Comparison of ENCODE assay signal across 22 cellular contexts in the genomic region with DNA sequence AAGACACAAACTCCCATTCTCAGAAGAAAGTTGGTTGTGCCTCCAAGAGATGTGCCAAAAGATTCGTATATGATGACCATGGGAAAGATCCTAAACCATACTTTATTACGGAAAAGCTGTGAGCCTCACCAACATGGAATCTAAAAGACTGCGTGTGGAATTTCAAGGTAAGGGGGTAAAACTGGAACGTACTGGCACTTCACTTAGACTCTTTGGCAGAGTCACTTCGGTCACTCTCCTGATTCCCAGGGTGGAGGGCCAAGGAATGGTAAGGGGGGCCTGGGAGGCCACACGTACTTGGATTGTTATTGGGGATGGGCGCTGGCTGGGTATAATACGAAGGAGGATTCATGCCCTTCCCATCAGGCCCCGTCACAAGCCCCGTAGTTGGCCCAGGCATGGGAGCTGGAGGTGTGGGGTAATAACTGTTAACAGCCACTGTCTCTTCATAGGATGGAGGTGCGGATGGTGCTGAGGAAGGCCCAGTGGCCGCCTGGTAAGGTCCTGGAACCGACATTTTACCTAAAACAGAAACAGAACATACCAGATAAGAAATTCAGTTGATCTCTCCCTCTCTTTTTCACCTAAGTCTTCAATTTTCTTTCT. TPM values are rescaled to one million over a fixed set of nuclear protein-coding genes. Genes with fewer than 3 reads are reported as not detected.
DNase-seq lines count a peak whose midpoint lies in the region; ATAC-seq and TF ChIP-seq lines count a peak whose summit lies in the region.
"Had no signal": no experiment of that assay in that cellular context is flagged by ENCODE, and none has a peak within 500 bp of the region (broad histone marks: within the 10 kb centered on the region; RNA-seq: fewer than 3 reads in every experiment).

No MANE protein-coding gene starts in this region.

- H3K27me3 ChIP-seq in KMS-11 (ENCODE audit: insufficient read depth, low read depth) = no peaks in the 10 kb centered on the region; the same call in 1 of the 2 replicates
- H3K27me3 ChIP-seq in effector memory CD4-positive, alpha-beta T cell (replicated peaks; ENCODE audit: control insufficient read depth, insufficient read depth, low read length, poor library complexity, severe bottlenecking) = no peaks in the 10 kb centered on the region
- H3K27me3 ChIP-seq: cardiac muscle cell, thyroid gland had no signal

- no peak for DNase-seq in activated CD8-positive, alpha-beta memory T cell treated with anti-CD3 and anti-CD28 coated beads, Interleukin-2, amount 10 ng/mL, durations not matched to agents 7 days and 5 days
- no peak for DNase-seq in activated CD8-positive, alpha-beta memory T cell treated with anti-CD3 and anti-CD28 coated beads, Interleukin-2, amount 50 U/mL, for 48 hours
- DNase-seq in effector memory CD4-positive, alpha-beta T cell = no peak
- DNase-seq in stimulated activated CD4-positive, alpha-beta T cell treated with anti-CD3 and anti-CD28 coated beads, Interleukin-1b, Interleukin-23, amount 100 ng/mL, for 48 hours = no peak
- DNase-seq in HT-29 (ENCODE audit: low spot score) = no peak
- DNase-seq: activated B cell treated with CpG ODN at 0.5 μM for 24 hours; DND-41; effector CD8-positive, alpha-beta T cell; islet precursor cell; NCI-H1436; NCI-H2171 treated with DMSO at 0.1 percent for 48 hours; NCI-H748 treated with DMSO at 0.1 percent for 48 hours; PC-3; SIG-M5; stimulated activated CD4-positive, alpha-beta T cell treated with anti-CD3 and anti-CD28 coated beads, Interleukin-4, amount 100 ng/mL, for 4 hours; thyroid gland had no signal

- no peaks in the 10 kb centered on the region for H3K27me3 Mint-ChIP-seq in activated CD8-positive, alpha-beta memory T cell treated with anti-CD3 and anti-CD28 coated beads, Interleukin-2, amount 10 ng/mL, durations not matched to agents 7 days and 5 days
- H3K27me3 Mint-ChIP-seq in stimulated activated memory B cell treated with anti-CD40 and anti-IgM and Interleukin-4, amounts not matched to agents 10 μg/mL and 1 μg/mL and 100 μg/mL, for 72 hours = no peaks in the 10 kb centered on the region
- H3K27me3 Mint-ChIP-seq: activated B cell treated with CpG ODN at 0.5 μM for 24 hours, progenitor cell of endocrine pancreas had no signal

- CTCF ChIA-PET in activated CD8-positive, alpha-beta memory T cell treated with anti-CD3 and anti-CD28 coated beads, Interleukin-2, amount 10 ng/mL, durations not matched to agents 7 days and 5 days (lab: Charles Lee) = interaction anchor here (2.1 to 2.4 kb wide), 2 partner anchors 24 to 74 kb away, joined by 6 to 11 read pairs; no protein-coding TSS in a partner anchor

- no peak overlapping the region for H3K4me3 ChIP-seq in KMS-11 (IDR thresholded peaks at IDR 0.05; ENCODE audit: insufficient read depth, low read depth, low read length)
- H3K4me3 ChIP-seq in effector memory CD4-positive, alpha-beta T cell (ENCODE audit: insufficient read depth, low read depth, low read length, poor library complexity, severe bottlenecking) = no peak overlapping the region
- H3K4me3 ChIP-seq: cardiac muscle cell, thyroid gland had no signal

- peak overlapping the region; percentile 66 for H3K4me2 ChIP-seq in KMS-11

- H4K20me1 ChIP-seq in KMS-11 (ENCODE audit: insufficient read depth) = no peaks in the 10 kb centered on the region

- H3K79me2 ChIP-seq in KMS-11 (ENCODE audit: insufficient read depth, low read depth) = no peaks in the 10 kb centered on the region

- peaks cover 51% of the 10 kb centered on the region for H3K4me1 Mint-ChIP-seq in activated CD8-positive, alpha-beta memory T cell treated with anti-CD3 and anti-CD28 coated beads, Interleukin-2, amount 10 ng/mL, durations not matched to agents 7 days and 5 days
- peaks cover 25% of the 10 kb centered on the region for H3K4me1 Mint-ChIP-seq in stimulated activated memory B cell treated with anti-CD40 and anti-IgM and Interleukin-4, amounts not matched to agents 10 μg/mL and 1 μg/mL and 100 μg/mL, for 72 hours

- peaks cover 4% of the 10 kb centered on the region for H3K9me3 Mint-ChIP-seq in activated CD8-positive, alpha-beta memory T cell treated with anti-CD3 and anti-CD28 coated beads, Interleukin-2, amount 10 ng/mL, durations not matched to agents 7 days and 5 days (ENCODE audit: low read depth)
- H3K9me3 Mint-ChIP-seq in stimulated activated memory B cell treated with anti-CD40 and anti-IgM and Interleukin-4, amounts not matched to agents 10 μg/mL and 1 μg/mL and 100 μg/mL, for 72 hours = peaks cover 4% of the 10 kb centered on the region

- no peak overlapping the region for H2AFZ ChIP-seq in KMS-11 (ENCODE audit: low read depth)

- H3K4me3 Mint-ChIP-seq in activated CD8-positive, alpha-beta memory T cell treated with anti-CD3 and anti-CD28 coated beads, Interleukin-2, amount 10 ng/mL, durations not matched to agents 7 days and 5 days = no peak overlapping the region
- H3K4me3 Mint-ChIP-seq in stimulated activated memory B cell treated with anti-CD40 and anti-IgM and Interleukin-4, amounts not matched to agents 10 μg/mL and 1 μg/mL and 100 μg/mL, for 72 hours = no peak overlapping the region
- H3K4me3 Mint-ChIP-seq: activated B cell treated with CpG ODN at 0.5 μM for 24 hours, nephron had no signal

- H3K36me3 ChIP-seq in KMS-11 (ENCODE audit: insufficient read depth) = peaks cover 3% of the 10 kb centered on the region; the same call in 1 of the 2 replicates
- peaks cover 50% of the 10 kb centered on the region for H3K36me3 ChIP-seq in effector memory CD4-positive, alpha-beta T cell (ENCODE audit: control insufficient read depth, insufficient read depth, low read length)
- H3K36me3 ChIP-seq: cardiac muscle cell had no signal

- no peaks in the 10 kb centered on the region for H3K9me3 ChIP-seq in effector memory CD4-positive, alpha-beta T cell (ENCODE audit: control insufficient read depth, low read length)
- H3K9me3 ChIP-seq: thyroid gland had no signal

- no peak overlapping the region for H3K9ac ChIP-seq in KMS-11

- peaks cover 27% of the 10 kb centered on the region for H3K4me1 ChIP-seq in KMS-11 (ENCODE audit: low read depth, poor library complexity, severe bottlenecking)
- peaks cover 47% of the 10 kb centered on the region for H3K4me1 ChIP-seq in effector memory CD4-positive, alpha-beta T cell (ENCODE audit: control insufficient read depth, insufficient read depth, low read length, poor library complexity, severe bottlenecking)

- peak overlapping the region; percentile 71 for H3K27ac Mint-ChIP-seq in activated CD8-positive, alpha-beta memory T cell treated with anti-CD3 and anti-CD28 coated beads, Interleukin-2, amount 10 ng/mL, durations not matched to agents 7 days and 5 days
- H3K27ac Mint-ChIP-seq in stimulated activated memory B cell treated with anti-CD40 and anti-IgM and Interleukin-4, amounts not matched to agents 10 μg/mL and 1 μg/mL and 100 μg/mL, for 72 hours = peak overlapping the region; percentile 31
- H3K27ac Mint-ChIP-seq: progenitor cell of endocrine pancreas had no signal

- no peak for TF ChIP-seq CTCF in KMS-11 (conservative IDR thresholded peaks at IDR 0.05; ENCODE audit: low read depth, low read length)

- H3K36me3 Mint-ChIP-seq in activated CD8-positive, alpha-beta memory T cell treated with anti-CD3 and anti-CD28 coated beads, Interleukin-2, amount 10 ng/mL, durations not matched to agents 7 days and 5 days = peaks cover 49% of the 10 kb centered on the region
- peaks cover 67% of the 10 kb centered on the region for H3K36me3 Mint-ChIP-seq in stimulated activated memory B cell treated with anti-CD40 and anti-IgM and Interleukin-4, amounts not matched to agents 10 μg/mL and 1 μg/mL and 100 μg/mL, for 72 hours

- no peak overlapping the region for H3K27ac ChIP-seq in KMS-11
- H3K27ac ChIP-seq in effector memory CD4-positive, alpha-beta T cell (ENCODE audit: insufficient read depth, low read length, poor library complexity, severe bottlenecking) = peak overlapping the region; percentile 21
- H3K27ac ChIP-seq: cardiac muscle cell, thyroid gland had no signal

- ATAC-seq in activated CD8-positive, alpha-beta memory T cell treated with anti-CD3 and anti-CD28 coated beads, Interleukin-2, amount 10 ng/mL, durations not matched to agents 7 days and 5 days = no peak
- ATAC-seq in stimulated activated memory B cell treated with anti-CD40 and anti-IgM and Interleukin-4, amounts not matched to agents 10 μg/mL and 1 μg/mL and 100 μg/mL, for 72 hours = no peak
- no peak for ATAC-seq in GM18505 (IDR thresholded peaks at IDR 0.05; ENCODE audit: unreplicated experiment)
- ATAC-seq: PC-3 had no signal

- no peak for TF ChIP-seq POLR2A in GM18505 (IDR thresholded peaks at IDR 0.05; ENCODE audit: borderline replicate concordance, extremely low read depth, insufficient read depth, insufficient read length)

RNA-seq across cellular contexts. Expression of gene LITAF, which starts 30.4 kb away (rescaled TPM):
- total RNA-seq in activated CD8-positive, alpha-beta memory T cell treated with anti-CD3 and anti-CD28 coated beads, Interleukin-2, amount 10 ng/mL, durations not matched to agents 7 days and 5 days = 100 to 1,000 TPM in 1 of 2 experiments, 10 to 100 TPM in 1; 91.4 to 155 TPM
- 116 and 128 TPM in 2 replicates for total RNA-seq in HT-29 (2014; rRNA removed; shearing (Covaris generic))
